ENCODE assay signal across 17 cellular contexts in genomic region chr1:33005812-33006465, GRCh38. TPM values are rescaled to one million over a fixed set of nuclear protein-coding genes. Genes with fewer than 3 reads are reported as not detected.
DNase-seq lines count a peak whose midpoint lies in the region; ATAC-seq and TF ChIP-seq lines count a peak whose summit lies in the region.
"Had no signal": no experiment of that assay in that cellular context is flagged by ENCODE, and none has a peak within 500 bp of the region (broad histone marks: within the 10 kb centered on the region; RNA-seq: fewer than 3 reads in every experiment).

No MANE protein-coding gene starts in this region.

- H3K27ac ChIP-seq in testis, result no peak overlapping the region
- H3K27ac ChIP-seq: prostate gland had no signal

- no peak overlapping the region for H3K4me3 Mint-ChIP-seq in activated CD4-positive, alpha-beta memory T cell treated with anti-CD3 and anti-CD28 coated beads for 36 hours
- H3K4me3 Mint-ChIP-seq in activated CD4-positive, alpha-beta memory T cell treated with anti-CD3 and anti-CD28 coated beads, Interleukin-2, amount 10 ng/mL, durations not matched to agents 7 days and 5 days, result no peak overlapping the region
- peak overlapping the region; percentile 57 for H3K4me3 Mint-ChIP-seq in activated T-helper 17 cell treated with anti-CD3 and anti-CD28 coated beads, Interleukin-2, amount 50 U/mL, for 72 hours
- H3K4me3 Mint-ChIP-seq: CD8-positive, alpha-beta memory T cell had no signal

- 62 to 81% methylated on average over 9 of the region's 9 CpGs for WGBS in testis, 2 donors

- peak overlapping the region; percentile 82 for H3K27ac Mint-ChIP-seq in activated CD4-positive, alpha-beta memory T cell treated with anti-CD3 and anti-CD28 coated beads for 36 hours
- no peak overlapping the region for H3K27ac Mint-ChIP-seq in activated CD4-positive, alpha-beta memory T cell treated with anti-CD3 and anti-CD28 coated beads, Interleukin-2, amount 10 ng/mL, durations not matched to agents 7 days and 5 days
- peak overlapping the region; percentile 91 for H3K27ac Mint-ChIP-seq in activated T-helper 17 cell treated with anti-CD3 and anti-CD28 coated beads, Interleukin-2, amount 50 U/mL, for 72 hours

- POLR2A ChIA-PET in activated CD4-positive, alpha-beta memory T cell treated with anti-CD3 and anti-CD28 coated beads for 36 hours (lab: Charles Lee), result interaction anchor here (1.0 to 2.1 kb wide), 6 partner anchors 12 to 52 kb away, joined by 3 to 12 read pairs (median 5); partner anchors contain the start of gene RNF19B
- POLR2A ChIA-PET in activated CD4-positive, alpha-beta memory T cell treated with anti-CD3 and anti-CD28 coated beads, Interleukin-2, amount 10 ng/mL, durations not matched to agents 7 days and 5 days (lab: Charles Lee), result interaction anchor here (0.8 to 1.9 kb wide), 3 partner anchors 11 to 41 kb away, joined by 3 to 6 read pairs (median 5); partner anchors contain the start of gene RNF19B

- peaks cover 40% of the 10 kb centered on the region for H3K4me1 Mint-ChIP-seq in activated CD4-positive, alpha-beta memory T cell treated with anti-CD3 and anti-CD28 coated beads for 36 hours (ENCODE audit: low read depth)
- H3K4me1 Mint-ChIP-seq in activated CD4-positive, alpha-beta memory T cell treated with anti-CD3 and anti-CD28 coated beads, Interleukin-2, amount 10 ng/mL, durations not matched to agents 7 days and 5 days, result peaks cover 25% of the 10 kb centered on the region
- H3K4me1 Mint-ChIP-seq in activated T-helper 17 cell treated with anti-CD3 and anti-CD28 coated beads, Interleukin-2, amount 50 U/mL, for 72 hours, result peaks cover 31% of the 10 kb centered on the region
- H3K4me1 Mint-ChIP-seq: CD8-positive, alpha-beta memory T cell had no signal

- no peak for DNase-seq in activated CD4-positive, alpha-beta memory T cell treated with anti-CD3 and anti-CD28 coated beads for 36 hours
- DNase-seq in activated CD4-positive, alpha-beta memory T cell treated with anti-CD3 and anti-CD28 coated beads, Interleukin-2, amount 10 ng/mL, durations not matched to agents 7 days and 5 days, result no peak
- DNase-seq in foreskin melanocyte (peak; percentile 42), retinal pigment epithelial cell (ENCODE audit: low read depth) (no peak), testis (no peak)
- DNase-seq: activated CD4-positive, alpha-beta T cell treated with anti-CD3 and anti-CD28 coated beads, Interleukin-2, amount 50 U/mL, for 1 hour; caudate nucleus; CD8-positive, alpha-beta memory T cell; kidney; NCI-H2107; upper lobe of left lung had no signal

- TF ChIP-seq CTCF in retinal pigment epithelial cell (conservative IDR thresholded peaks at IDR 0.05; ENCODE audit: low read depth, low read length) (peak; percentile 3), testis (IDR thresholded peaks at IDR 0.05) (no peak)

- peaks cover 27% of the 10 kb centered on the region for H3K4me1 ChIP-seq in testis

- no peak overlapping the region for H3K4me3 ChIP-seq in retinal pigment epithelial cell (ENCODE audit: low read length)
- H3K4me3 ChIP-seq in testis, result no peak overlapping the region
- H3K4me3 ChIP-seq: A549, GM12878, prostate gland, upper lobe of left lung had no signal

- TF ChIP-seq POLR2A in testis (IDR thresholded peaks at IDR 0.05), result no peak

- CTCF ChIA-PET in activated CD4-positive, alpha-beta memory T cell treated with anti-CD3 and anti-CD28 coated beads for 36 hours (lab: Charles Lee), result interaction anchor here (0.9 to 2.0 kb wide), 6 partner anchors 16 to 130 kb away, joined by 3 to 18 read pairs (median 4); no protein-coding TSS in a partner anchor
- CTCF ChIA-PET in activated CD4-positive, alpha-beta memory T cell treated with anti-CD3 and anti-CD28 coated beads, Interleukin-2, amount 10 ng/mL, durations not matched to agents 7 days and 5 days (lab: Charles Lee), result interaction anchor here (1.7 to 2.9 kb wide), 3 partner anchors 14 to 74 kb away, joined by 4 to 32 read pairs (median 7); no protein-coding TSS in a partner anchor

- intact Hi-C loops in activated CD4-positive, alpha-beta memory T cell treated with anti-CD3 and anti-CD28 coated beads for 36 hours (cut with micrococcal nuclease), result no loop called here
- intact Hi-C loops in testis (cut with DNase I; ENCODE audit: low total_unique reads), result no loop called here

- peaks cover 40% of the 10 kb centered on the region for H3K36me3 Mint-ChIP-seq in activated CD4-positive, alpha-beta memory T cell treated with anti-CD3 and anti-CD28 coated beads for 36 hours
- peaks cover 55% of the 10 kb centered on the region for H3K36me3 Mint-ChIP-seq in activated CD4-positive, alpha-beta memory T cell treated with anti-CD3 and anti-CD28 coated beads, Interleukin-2, amount 10 ng/mL, durations not matched to agents 7 days and 5 days (ENCODE audit: low read depth)
- H3K36me3 Mint-ChIP-seq in activated T-helper 17 cell treated with anti-CD3 and anti-CD28 coated beads, Interleukin-2, amount 50 U/mL, for 72 hours (ENCODE audit: low read depth), result peaks cover 98% of the 10 kb centered on the region

- H3K27me3 ChIP-seq in testis, result no peaks in the 10 kb centered on the region
- H3K27me3 ChIP-seq: upper lobe of left lung had no signal

- no peaks in the 10 kb centered on the region for H3K27me3 Mint-ChIP-seq in activated CD4-positive, alpha-beta memory T cell treated with anti-CD3 and anti-CD28 coated beads for 36 hours
- H3K27me3 Mint-ChIP-seq in activated CD4-positive, alpha-beta memory T cell treated with anti-CD3 and anti-CD28 coated beads, Interleukin-2, amount 10 ng/mL, durations not matched to agents 7 days and 5 days, result no peaks in the 10 kb centered on the region
- H3K27me3 Mint-ChIP-seq in activated T-helper 17 cell treated with anti-CD3 and anti-CD28 coated beads, Interleukin-2, amount 50 U/mL, for 72 hours, result no peaks in the 10 kb centered on the region
- H3K27me3 Mint-ChIP-seq: CD8-positive, alpha-beta memory T cell had no signal

- H3K9me3 Mint-ChIP-seq in activated CD4-positive, alpha-beta memory T cell treated with anti-CD3 and anti-CD28 coated beads for 36 hours, result no peaks in the 10 kb centered on the region
- H3K9me3 Mint-ChIP-seq in activated CD4-positive, alpha-beta memory T cell treated with anti-CD3 and anti-CD28 coated beads, Interleukin-2, amount 10 ng/mL, durations not matched to agents 7 days and 5 days, result no peaks in the 10 kb centered on the region
- no peaks in the 10 kb centered on the region for H3K9me3 Mint-ChIP-seq in activated T-helper 17 cell treated with anti-CD3 and anti-CD28 coated beads, Interleukin-2, amount 50 U/mL, for 72 hours
- H3K9me3 Mint-ChIP-seq: CD8-positive, alpha-beta memory T cell had no signal

- H3K9me3 ChIP-seq in testis, result no peaks in the 10 kb centered on the region
- H3K9me3 ChIP-seq: A549, prostate gland, upper lobe of left lung had no signal

- ATAC-seq in activated T-helper 17 cell treated with anti-CD3 and anti-CD28 coated beads, Interleukin-2, amount 50 U/mL, for 72 hours (replicated peaks), result no peak
- ATAC-seq in HG03571 (IDR thresholded peaks at IDR 0.05; ENCODE audit: unreplicated experiment) (no peak), GM18517 (IDR thresholded peaks at IDR 0.05; ENCODE audit: unreplicated experiment) (no peak)
- ATAC-seq: A549 had no signal

- no peaks in the 10 kb centered on the region for H3K36me3 ChIP-seq in testis (ENCODE audit: low read depth, missing control alignments)
- H3K36me3 ChIP-seq: prostate gland had no signal

RNA-seq across cellular contexts. Expression of gene AK2, which starts 30.7 kb away (rescaled TPM):
- 100 to 1,000 TPM; 325 to 328 TPM for total RNA-seq in activated CD4-positive, alpha-beta memory T cell treated with anti-CD3 and anti-CD28 coated beads for 36 hours
- 100 to 1,000 TPM; 189 to 192 TPM for total RNA-seq in activated CD4-positive, alpha-beta memory T cell treated with anti-CD3 and anti-CD28 coated beads, Interleukin-2, amount 10 ng/mL, durations not matched to agents 7 days and 5 days
- total RNA-seq in activated T-helper 17 cell treated with anti-CD3 and anti-CD28 coated beads, Interleukin-2, amount 50 U/mL, for 72 hours, result 100 to 1,000 TPM; 304 to 372 TPM
- 100 to 1,000 TPM; 181 to 219 TPM for total RNA-seq in testis
- polyA plus RNA-seq in testis (ENCODE audit: insufficient read depth, low read depth, low replicate concordance), result 144 TPM

RNA-seq across cellular contexts. Expression of gene RNF19B, which starts 41.3 kb away (rescaled TPM):
- total RNA-seq in activated CD4-positive, alpha-beta memory T cell treated with anti-CD3 and anti-CD28 coated beads for 36 hours, result 10 to 100 TPM; 72.4 to 72.8 TPM
- 10 to 100 TPM; 42.9 to 46.9 TPM for total RNA-seq in activated CD4-positive, alpha-beta memory T cell treated with anti-CD3 and anti-CD28 coated beads, Interleukin-2, amount 10 ng/mL, durations not matched to agents 7 days and 5 days
- total RNA-seq in activated T-helper 17 cell treated with anti-CD3 and anti-CD28 coated beads, Interleukin-2, amount 50 U/mL, for 72 hours, result 10 to 100 TPM; 32.2 to 65.6 TPM
- 100 to 1,000 TPM; 140 to 141 TPM for total RNA-seq in testis
- 225 TPM for polyA plus RNA-seq in testis (ENCODE audit: insufficient read depth, low read depth, low replicate concordance)
